ENCODE assay signal across 21 cellular contexts in genomic region chr14:24011051-24011450, GRCh38. TPM values are rescaled to one million over a fixed set of nuclear protein-coding genes. Genes with fewer than 3 reads are reported as not detected.
A peak's percentile ranks its signal among the peaks of the same experiment; 100 is the strongest.
DNase-seq lines count a peak whose midpoint lies in the region; ATAC-seq and TF ChIP-seq lines count a peak whose summit lies in the region.
"Had no signal": no experiment of that assay in that cellular context is flagged by ENCODE, and none has a peak within 500 bp of the region (broad histone marks: within the 10 kb centered on the region; RNA-seq: fewer than 3 reads in every experiment).

No MANE protein-coding gene starts in this region.

- peak overlapping the region; percentile 16 for H3K4me3 Mint-ChIP-seq in activated CD4-positive, alpha-beta T cell treated with anti-CD3 and anti-CD28 coated beads, Interleukin-2, amount 10 ng/mL, durations not matched to agents 24 days and 14 days
- H3K4me3 Mint-ChIP-seq in T-cell (peak overlapping the region in 1 of 3 donors; percentile 3), glutamatergic neuron (ENCODE audit: unreplicated experiment) (peak overlapping the region; percentile 49)
- H3K4me3 Mint-ChIP-seq: type B pancreatic cell had no signal

- CTCF ChIA-PET in T-cell (lab: Charles Lee), result interaction anchor here (0.6 to 1.0 kb wide), 2 partner anchors 59 to 79 kb away, joined by 4 to 5 read pairs; no protein-coding TSS in a partner anchor

- peak overlapping the region in 8 of 11 experiments; percentile 2 to 54 (median 42); a peak in 8 of 22 replicates for H3K9ac ChIP-seq in BLaER1 treated with 17β-estradiol and CSF1 and Interleukin-3, amounts not matched to agents 10 nM and 100 nM

- H3K27ac ChIP-seq in BLaER1 treated with 17β-estradiol and CSF1 and Interleukin-3, amounts not matched to agents 10 nM and 100 nM, result no peak overlapping the region
- H3K27ac ChIP-seq: coronary artery, neutrophil had no signal

- H3K36me3 ChIP-seq in BLaER1 treated with 17β-estradiol and CSF1 and Interleukin-3, amounts not matched to agents 10 nM and 100 nM, result peaks cover 0 to 6% (median 4%) of the 10 kb centered on the region in 11 experiments; a peak in 5 of 22 replicates
- H3K36me3 ChIP-seq: neutrophil had no signal

- peak overlapping the region; percentile 19 to 59 (median 41); a peak in 20 of 22 replicates for H3K4me2 ChIP-seq in BLaER1 treated with 17β-estradiol and CSF1 and Interleukin-3, amounts not matched to agents 10 nM and 100 nM

- no peak overlapping the region for H3K4me3 ChIP-seq in BLaER1 treated with 17β-estradiol and CSF1 and Interleukin-3, amounts not matched to agents 10 nM and 100 nM
- H3K4me3 ChIP-seq: coronary artery had no signal

- no peak for TF ChIP-seq CTCF in glutamatergic neuron (IDR thresholded peaks at IDR 0.05; ENCODE audit: partially characterized antibody, unreplicated experiment)

- H3K9me3 ChIP-seq in BLaER1 treated with 17β-estradiol and CSF1 and Interleukin-3, amounts not matched to agents 10 nM and 100 nM (replicated peaks in 1 of 11), result no peaks in the 10 kb centered on the region
- H3K9me3 ChIP-seq: neutrophil had no signal

- peaks cover 15 to 28% (median 20%) of the 10 kb centered on the region in 10 experiments; a peak in 17 of 20 replicates for H3K4me1 ChIP-seq in BLaER1 treated with 17β-estradiol and CSF1 and Interleukin-3, amounts not matched to agents 10 nM and 100 nM

- H3K27ac Mint-ChIP-seq in activated CD4-positive, alpha-beta T cell treated with anti-CD3 and anti-CD28 coated beads, Interleukin-2, amount 10 ng/mL, durations not matched to agents 24 days and 14 days, result peak overlapping the region; percentile 8
- H3K27ac Mint-ChIP-seq in T-cell (peak overlapping the region; percentile 87 to 90), glutamatergic neuron (ENCODE audit: unreplicated experiment) (no peak overlapping the region)
- H3K27ac Mint-ChIP-seq: type B pancreatic cell had no signal

- no peak for DNase-seq in activated CD4-positive, alpha-beta T cell treated with anti-CD3 and anti-CD28 coated beads, Interleukin-2, amount 10 ng/mL, durations not matched to agents 24 days and 14 days
- no peak for DNase-seq in activated CD4-positive, alpha-beta T cell treated with anti-CD3 and anti-CD28 coated beads for 4 hours
- DNase-seq in T-cell, result no peak
- no peak for DNase-seq in glutamatergic neuron
- no peak for DNase-seq in left lobe of liver (ENCODE audit: low spot score)
- DNase-seq in NOMO-1 treated with dmso at 0.1 percent for 144 hours (lab: John Stamatoyannopoulos, UW; ENCODE audit: unreplicated experiment), result no peak
- no peak for DNase-seq in NCI-H187 treated with DMSO at 0.1 percent for 48 hours (lab: John Stamatoyannopoulos, UW)
- DNase-seq: activated CD4-positive, alpha-beta T cell treated with anti-CD3 and anti-CD28 coated beads, Interleukin-2, amount 50 U/mL, for 4 hours; activated effector memory CD4-positive, alpha-beta T cell treated with anti-CD3 and anti-CD28 coated beads, Interleukin-2, amount 50 U/mL, for 16 hours; GOT3; hypothalamus; NCI-H1436 treated with DMSO at 0.1 percent for 48 hours; NCI-H774; stimulated activated naive CD4-positive, alpha-beta T cell had no signal

- H3K9me3 Mint-ChIP-seq in activated CD4-positive, alpha-beta T cell treated with anti-CD3 and anti-CD28 coated beads, Interleukin-2, amount 10 ng/mL, durations not matched to agents 24 days and 14 days, result no peaks in the 10 kb centered on the region
- H3K9me3 Mint-ChIP-seq in T-cell (no peaks in the 10 kb centered on the region), glutamatergic neuron (ENCODE audit: unreplicated experiment) (peaks cover 4% of the 10 kb centered on the region)
- H3K9me3 Mint-ChIP-seq: type B pancreatic cell had no signal

- H3K27me3 ChIP-seq in BLaER1 treated with 17β-estradiol and CSF1 and Interleukin-3, amounts not matched to agents 10 nM and 100 nM, result no peaks in the 10 kb centered on the region

- POLR2A ChIA-PET in T-cell (lab: Charles Lee), result no interaction called here

- ATAC-seq in T-cell (replicated peaks in 1 of 4) (no peak), left lobe of liver (no peak)
- ATAC-seq: SK-N-SH treated with all-trans-retinoic acid at 6 μM for 48 hours had no signal

- peaks cover 11% of the 10 kb centered on the region for H3K36me3 Mint-ChIP-seq in activated CD4-positive, alpha-beta T cell treated with anti-CD3 and anti-CD28 coated beads, Interleukin-2, amount 10 ng/mL, durations not matched to agents 24 days and 14 days (ENCODE audit: low read depth)
- no peaks in the 10 kb centered on the region for H3K36me3 Mint-ChIP-seq in T-cell
- peaks cover 10% of the 10 kb centered on the region for H3K36me3 Mint-ChIP-seq in glutamatergic neuron (ENCODE audit: unreplicated experiment)
- H3K36me3 Mint-ChIP-seq: type B pancreatic cell had no signal

- no peaks in the 10 kb centered on the region; a peak in 1 of 22 replicates for H4K20me1 ChIP-seq in BLaER1 treated with 17β-estradiol and CSF1 and Interleukin-3, amounts not matched to agents 10 nM and 100 nM

- no peaks in the 10 kb centered on the region for H3K27me3 Mint-ChIP-seq in activated CD4-positive, alpha-beta T cell treated with anti-CD3 and anti-CD28 coated beads, Interleukin-2, amount 10 ng/mL, durations not matched to agents 24 days and 14 days
- H3K27me3 Mint-ChIP-seq in T-cell, result no peaks in the 10 kb centered on the region
- no peaks in the 10 kb centered on the region for H3K27me3 Mint-ChIP-seq in glutamatergic neuron (ENCODE audit: unreplicated experiment)

- H3K4me1 Mint-ChIP-seq in activated CD4-positive, alpha-beta T cell treated with anti-CD3 and anti-CD28 coated beads, Interleukin-2, amount 10 ng/mL, durations not matched to agents 24 days and 14 days, result peaks cover 30% of the 10 kb centered on the region
- H3K4me1 Mint-ChIP-seq in T-cell (peaks cover 40 to 48% (median 43%) of the 10 kb centered on the region in 3 donors), glutamatergic neuron (ENCODE audit: low read depth, unreplicated experiment) (peaks cover 13% of the 10 kb centered on the region)

- intact Hi-C loops in activated CD4-positive, alpha-beta T cell treated with anti-CD3 and anti-CD28 coated beads, Interleukin-2, amount 10 ng/mL, durations not matched to agents 24 days and 14 days (cut with micrococcal nuclease), result loop anchor here (5.0 kb wide), 1 partner anchor 151 kb away; the partner anchor contains the start of gene IRF9

RNA-seq across cellular contexts. Expression of gene DHRS4L2, which starts 22.3 kb away (rescaled TPM):
- 22.1 and 22.5 TPM in 2 replicates for total RNA-seq in activated CD4-positive, alpha-beta T cell treated with anti-CD3 and anti-CD28 coated beads, Interleukin-2, amount 10 ng/mL, durations not matched to agents 24 days and 14 days
- total RNA-seq in T-cell, result 10 to 100 TPM; 14.0 to 21.9 (median 16.4) TPM
- total RNA-seq in glutamatergic neuron (ENCODE audit: unreplicated experiment), result 10.4 TPM
- total RNA-seq in left lobe of liver, result 46.4 TPM

RNA-seq across cellular contexts. Expression of gene CARMIL3, which starts 40.8 kb away (rescaled TPM):
- total RNA-seq in activated CD4-positive, alpha-beta T cell treated with anti-CD3 and anti-CD28 coated beads, Interleukin-2, amount 10 ng/mL, durations not matched to agents 24 days and 14 days, result 1.3 and 1.5 TPM in 2 replicates
- 1 to 10 TPM in 1 of 5 donors, under 1 TPM in 4; 0.38 to 1.9 (median 0.59) TPM for total RNA-seq in T-cell
- 108 TPM for total RNA-seq in glutamatergic neuron (ENCODE audit: unreplicated experiment)
- 2.0 TPM for total RNA-seq in left lobe of liver
- total RNA-seq: endothelial cell of umbilical vein, fibroblast of villous mesenchyme had no signal

RNA-seq across cellular contexts. Expression of gene DHRS4, which starts 57.5 kb away (rescaled TPM):
- total RNA-seq in activated CD4-positive, alpha-beta T cell treated with anti-CD3 and anti-CD28 coated beads, Interleukin-2, amount 10 ng/mL, durations not matched to agents 24 days and 14 days, result 17.6 and 18.2 TPM in 2 replicates
- 10 to 100 TPM; 11.1 to 21.4 (median 17.5) TPM for total RNA-seq in T-cell
- total RNA-seq in glutamatergic neuron (ENCODE audit: unreplicated experiment), result 6.1 TPM
- total RNA-seq in left lobe of liver, result 59.0 TPM

Comparison
In these comparisons a context has a peak if more than half of its experiments do, and no peak if none do; other contexts are left out.
1. RNA of gene CARMIL3, which starts 40.8 kb away (total RNA-seq): 108 TPM in glutamatergic neuron (single experiment); 2.0 TPM in left lobe of liver (single experiment), 1.3 to 1.5 TPM in activated CD4-positive, alpha-beta T cell treated with anti-CD3 and anti-CD28 coated beads, Interleukin-2, amount 10 ng/mL, durations not matched to agents 24 days and 14 days and 0.38 to 1.9 TPM in T-cell; every median in the first group is over 10 times any median in the second.